8 cellular contexts compared by ENCODE assay signal in the genomic region with DNA sequence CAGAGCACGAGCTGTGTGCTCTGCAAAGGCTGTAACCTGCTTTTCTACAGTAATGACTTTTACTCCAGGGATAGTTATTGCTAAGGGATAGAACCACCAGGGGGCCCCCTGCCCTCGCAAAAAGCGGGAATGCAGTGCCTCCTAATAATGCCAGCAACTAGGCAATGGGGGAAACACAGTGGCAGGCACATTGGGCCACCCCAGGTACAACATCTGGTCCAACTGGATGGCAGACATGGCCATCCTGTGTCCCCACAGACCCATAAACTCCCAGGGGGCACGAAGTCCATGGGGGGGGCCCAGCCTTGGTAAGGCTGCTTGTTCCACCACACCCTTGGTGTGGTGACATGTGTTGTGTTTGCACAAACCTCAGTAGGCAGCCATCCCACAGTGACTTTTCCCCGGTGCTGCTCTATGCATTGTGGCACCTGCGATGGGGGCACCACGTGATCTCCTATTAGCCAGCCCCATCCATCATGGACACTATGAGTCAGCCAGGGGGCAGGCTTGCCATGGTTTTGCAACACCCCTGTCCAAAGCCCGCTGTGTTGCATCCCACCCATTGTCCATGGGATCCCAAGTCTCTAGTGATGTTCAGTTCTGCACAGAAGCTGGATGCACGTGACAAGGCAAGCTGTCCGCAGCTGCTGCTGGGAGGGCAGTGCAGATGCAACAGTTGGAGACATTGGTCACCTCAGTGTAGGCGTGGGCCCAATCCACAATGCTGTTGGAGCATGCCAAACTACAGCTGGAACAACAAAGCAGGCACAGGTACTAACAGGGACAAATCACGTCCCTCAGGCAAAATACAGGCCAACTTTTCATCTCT.
DNase-seq lines count a peak whose midpoint lies in the region; ATAC-seq and TF ChIP-seq lines count a peak whose summit lies in the region.

No MANE protein-coding gene starts in this region.

- TF ChIP-seq CTCF in VCaP (conservative IDR thresholded peaks at IDR 0.05) (peak; percentile 71), smooth muscle cell (IDR thresholded peaks at IDR 0.05; ENCODE audit: borderline replicate concordance, insufficient read depth, poor library complexity, severe bottlenecking) (peak; percentile 53)

- peaks cover 18% of the 10 kb centered on the region for H3K4me1 Mint-ChIP-seq in activated CD4-positive, alpha-beta T cell treated with anti-CD3 and anti-CD28 coated beads, Interleukin-2, amount 10 ng/mL, durations not matched to agents 24 days and 14 days

- H3K9me3 ChIP-seq in smooth muscle cell (replicated peaks; ENCODE audit: low read depth) = no peaks in the 10 kb centered on the region

- H4K20me1 ChIP-seq in smooth muscle cell (ENCODE audit: low read depth) = no peaks in the 10 kb centered on the region

- H3K27me3 Mint-ChIP-seq in activated CD4-positive, alpha-beta T cell treated with anti-CD3 and anti-CD28 coated beads, Interleukin-2, amount 10 ng/mL, durations not matched to agents 24 days and 14 days = no peaks in the 10 kb centered on the region

- H2AFZ ChIP-seq in smooth muscle cell (ENCODE audit: low read depth) = no peak overlapping the region

- no peak overlapping the region for H3K9ac ChIP-seq in smooth muscle cell (ENCODE audit: low read depth)

- H3K27me3 ChIP-seq in smooth muscle cell (ENCODE audit: low read depth) = no peaks in the 10 kb centered on the region

- whole genome bisulfite sequencing in smooth muscle cell (ENCODE audit: low lambda C conversion rate) = 69% methylated on average over 12 of the region's 12 CpGs

- H3K79me2 ChIP-seq in smooth muscle cell (ENCODE audit: low read depth) = no peaks in the 10 kb centered on the region

- DNase-seq in activated CD4-positive, alpha-beta T cell treated with anti-CD3 and anti-CD28 coated beads, Interleukin-2, amount 10 ng/mL, durations not matched to agents 24 days and 14 days = peak; percentile 78
- DNase-seq in activated CD4-positive, alpha-beta T cell treated with anti-CD3 and anti-CD28 coated beads, Interleukin-2, amount 50 U/mL, for 1 hour = no peak
- peak; percentile 88 for DNase-seq in M059J (ENCODE audit: low read depth)
- DNase-seq in glomerular visceral epithelial cell (ENCODE audit: extremely low spot score) = peak; percentile 29
- DNase-seq in smooth muscle cell (lab: John Stamatoyannopoulos, UW; ENCODE audit: unreplicated experiment) = no peak

- intact Hi-C loops in activated CD4-positive, alpha-beta T cell treated with anti-CD3 and anti-CD28 coated beads, Interleukin-2, amount 10 ng/mL, durations not matched to agents 24 days and 14 days (cut with micrococcal nuclease) = loop anchor here (5.0 kb wide), 1 partner anchor 724 kb away; no protein-coding TSS in a partner anchor

- H3K4me3 ChIP-seq in smooth muscle cell = no peak overlapping the region

- no peak overlapping the region for H3K4me3 Mint-ChIP-seq in activated CD4-positive, alpha-beta T cell treated with anti-CD3 and anti-CD28 coated beads, Interleukin-2, amount 10 ng/mL, durations not matched to agents 24 days and 14 days

- no peak overlapping the region for H3K4me2 ChIP-seq in smooth muscle cell

- H3K27ac ChIP-seq in VCaP (no peak overlapping the region), smooth muscle cell (ENCODE audit: low read depth) (no peak overlapping the region)

- H3K27ac Mint-ChIP-seq in activated CD4-positive, alpha-beta T cell treated with anti-CD3 and anti-CD28 coated beads, Interleukin-2, amount 10 ng/mL, durations not matched to agents 24 days and 14 days = no peak overlapping the region

- no peaks in the 10 kb centered on the region for H3F3A ChIP-seq in smooth muscle cell (ENCODE audit: low read depth)

- no peaks in the 10 kb centered on the region for H3K36me3 ChIP-seq in smooth muscle cell (ENCODE audit: low read depth)

- no peaks in the 10 kb centered on the region for H3K4me1 ChIP-seq in smooth muscle cell (ENCODE audit: low read depth)

- H3K36me3 Mint-ChIP-seq in activated CD4-positive, alpha-beta T cell treated with anti-CD3 and anti-CD28 coated beads, Interleukin-2, amount 10 ng/mL, durations not matched to agents 24 days and 14 days (ENCODE audit: low read depth) = peaks cover 1% of the 10 kb centered on the region

- no peak for ATAC-seq in GM21529 (IDR thresholded peaks at IDR 0.05; ENCODE audit: unreplicated experiment)
- no peak for ATAC-seq in HG02798 (IDR thresholded peaks at IDR 0.05; ENCODE audit: poor library complexity, unreplicated experiment)

- peaks cover 3% of the 10 kb centered on the region for H3K9me3 Mint-ChIP-seq in activated CD4-positive, alpha-beta T cell treated with anti-CD3 and anti-CD28 coated beads, Interleukin-2, amount 10 ng/mL, durations not matched to agents 24 days and 14 days

Comparison
In these comparisons a context has a peak if more than half of its experiments do, and no peak if none do; other contexts are left out.
1. DNase-seq: peak in activated CD4-positive, alpha-beta T cell treated with anti-CD3 and anti-CD28 coated beads, Interleukin-2, amount 10 ng/mL, durations not matched to agents 24 days and 14 days (single experiment), M059J (single experiment) and glomerular visceral epithelial cell (single experiment); none in activated CD4-positive, alpha-beta T cell treated with anti-CD3 and anti-CD28 coated beads, Interleukin-2, amount 50 U/mL, for 1 hour (single experiment) and smooth muscle cell (single experiment).